Comparison of ENCODE assay signal across 19 cellular contexts in the genomic region with DNA sequence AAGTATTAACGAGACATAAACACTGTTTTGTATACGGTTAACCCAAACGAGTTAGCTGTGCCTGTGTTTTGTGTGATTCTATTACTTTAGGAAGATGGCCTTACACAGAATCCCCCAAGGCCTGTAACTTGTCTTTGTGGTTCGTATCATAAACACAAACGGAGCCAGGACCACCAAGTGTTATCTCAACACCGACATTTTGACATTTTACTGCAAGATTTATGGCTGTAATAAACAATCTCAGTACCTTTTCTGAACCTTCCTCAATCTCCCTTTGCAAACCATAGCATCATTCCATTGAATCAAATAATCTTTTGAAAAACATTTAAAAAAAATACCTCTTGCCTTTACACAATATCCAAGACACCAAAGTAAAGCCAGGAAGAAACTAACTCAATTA. TPM values are rescaled to one million over a fixed set of nuclear protein-coding genes. Genes with fewer than 3 reads are reported as not detected.
"Had no signal": no experiment of that assay in that cellular context is flagged by ENCODE, and none has a peak within 500 bp of the region (broad histone marks: within the 10 kb centered on the region; RNA-seq: fewer than 3 reads in every experiment).

No MANE protein-coding gene starts in this region.

- DNase-seq: activated CD8-positive, alpha-beta memory T cell treated with anti-CD3 and anti-CD28 coated beads, Interleukin-2, amount 50 U/mL, for 4 hours; activated CD8-positive, alpha-beta T cell treated with anti-CD3 and anti-CD28 coated beads for 36 hours; activated naive CD4-positive, alpha-beta T cell treated with Interleukin-2 at 50 U/mL for 16 hours; activated naive CD8-positive, alpha-beta T cell treated with anti-CD3 and anti-CD28 coated beads, Interleukin-2, amount 50 U/mL, for 24 hours; activated T-cell treated with anti-CD3 and anti-CD28 coated beads, Interleukin-2, amount 50 U/mL, for 72 hours; cortex of kidney; effector CD8-positive, alpha-beta T cell; glutamatergic neuron; left cardiac atrium; natural killer cell; stimulated activated CD4-positive, alpha-beta T cell treated with anti-CD3 and anti-CD28 coated beads, Interleukin-4, amount 100 ng/mL, for 4 hours had no signal

- H3K27me3 ChIP-seq: ascending aorta, SJCRH30 had no signal

- H3K4me3 Mint-ChIP-seq: activated CD8-positive, alpha-beta T cell treated with anti-CD3 and anti-CD28 coated beads for 36 hours; activated naive CD8-positive, alpha-beta T cell treated with anti-CD3 and anti-CD28 coated beads, Interleukin-2, amount 50 U/mL, for 24 hours; T-helper 2 cell treated with Interferon-gamma antibody and Interleukin-4, amounts not matched to agents 5 μg/mL and 100 μg/mL, for 36 hours had no signal

- H3K9me3 ChIP-seq: ascending aorta, SJCRH30, tibial nerve had no signal

- H3K36me3 ChIP-seq: ascending aorta, cardiac muscle cell, SJCRH30, tibial nerve had no signal

- ATAC-seq: activated CD8-positive, alpha-beta T cell treated with anti-CD3 and anti-CD28 coated beads for 36 hours; activated naive CD8-positive, alpha-beta T cell treated with anti-CD3 and anti-CD28 coated beads, Interleukin-2, amount 50 U/mL, for 24 hours; activated T-cell treated with anti-CD3 and anti-CD28 coated beads, Interleukin-2, amount 50 U/mL, for 72 hours; left cardiac atrium; natural killer cell had no signal

- H3K27ac ChIP-seq: ascending aorta, cardiac muscle cell, SJCRH30 had no signal

- H3K4me1 Mint-ChIP-seq: natural killer cell had no signal

- H3K27ac Mint-ChIP-seq: activated CD8-positive, alpha-beta T cell treated with anti-CD3 and anti-CD28 coated beads for 36 hours; activated naive CD8-positive, alpha-beta T cell treated with anti-CD3 and anti-CD28 coated beads, Interleukin-2, amount 50 U/mL, for 24 hours; activated T-cell treated with anti-CD3 and anti-CD28 coated beads, Interleukin-2, amount 50 U/mL, for 72 hours; natural killer cell; T-helper 2 cell treated with Interferon-gamma antibody and Interleukin-4, amounts not matched to agents 5 μg/mL and 100 μg/mL, for 36 hours had no signal

- H3K36me3 Mint-ChIP-seq: natural killer cell had no signal

- H3K4me3 ChIP-seq: ascending aorta, cardiac muscle cell, lung, tibial nerve had no signal

- H3K9me3 Mint-ChIP-seq: activated CD8-positive, alpha-beta T cell treated with anti-CD3 and anti-CD28 coated beads for 36 hours; activated naive CD8-positive, alpha-beta T cell treated with anti-CD3 and anti-CD28 coated beads, Interleukin-2, amount 50 U/mL, for 24 hours; activated T-cell treated with anti-CD3 and anti-CD28 coated beads, Interleukin-2, amount 50 U/mL, for 72 hours; natural killer cell; T-helper 2 cell treated with Interferon-gamma antibody and Interleukin-4, amounts not matched to agents 5 μg/mL and 100 μg/mL, for 36 hours had no signal

RNA-seq across cellular contexts. Expression of a gene that starts 2.4 kb away (rescaled TPM):
- total RNA-seq: cardiac muscle cell, mononuclear cell, osteocyte had no signal

RNA-seq across cellular contexts. Expression of a gene that starts 10.5 kb away (rescaled TPM):
- total RNA-seq: activated CD8-positive, alpha-beta T cell treated with anti-CD3 and anti-CD28 coated beads for 36 hours; cardiac muscle cell; osteocyte had no signal
- polyA plus RNA-seq: cardiac muscle cell had no signal

RNA-seq across cellular contexts. Expression of a gene that starts 14.6 kb away (rescaled TPM):
- total RNA-seq: activated CD8-positive, alpha-beta T cell treated with anti-CD3 and anti-CD28 coated beads for 36 hours; cardiac muscle cell; left cardiac atrium; mononuclear cell; osteocyte had no signal
- polyA plus RNA-seq: cardiac muscle cell had no signal

RNA-seq across cellular contexts. Expression of a gene that starts 19.4 kb away (rescaled TPM):
- total RNA-seq: activated CD8-positive, alpha-beta T cell treated with anti-CD3 and anti-CD28 coated beads for 36 hours; activated T-cell treated with anti-CD3 and anti-CD28 coated beads, Interleukin-2, amount 50 U/mL, for 72 hours; osteocyte had no signal

RNA-seq across cellular contexts. Expression of a gene that starts 23.5 kb away (rescaled TPM):
- total RNA-seq: activated CD8-positive, alpha-beta T cell treated with anti-CD3 and anti-CD28 coated beads for 36 hours; activated T-cell treated with anti-CD3 and anti-CD28 coated beads, Interleukin-2, amount 50 U/mL, for 72 hours; cardiac muscle cell; natural killer cell; osteocyte had no signal
- polyA plus RNA-seq: cardiac muscle cell had no signal
